In genomic region chr19:45078390-45079062, GRCh38 we compare ENCODE assay signal across 1 cellular context.
TF ChIP-seq lines count a peak whose summit lies in the region.

No MANE protein-coding gene starts in this region.

TF ChIP-seq in GM23338, 12 proteins besides CTCF, POLR2A, EP300 and RAD21 (continued from another document):
- TF ChIP-seq CREB1 (CRISPR knock-in tag; IDR thresholded peaks at IDR 0.05; ENCODE audit: low read depth) (no peak), EZH2phosphoT487 (IDR thresholded peaks at IDR 0.05; ENCODE audit: unreplicated experiment) (no peak), ZNF462 (CRISPR knock-in tag; IDR thresholded peaks at IDR 0.05) (no peak), NANOG (IDR thresholded peaks at IDR 0.05; ENCODE audit: borderline replicate concordance) (no peak), JUNB (IDR thresholded peaks at IDR 0.05; ENCODE audit: unreplicated experiment) (no peak), STAT1 (IDR thresholded peaks at IDR 0.05; ENCODE audit: unreplicated experiment) (no peak), POLR2AphosphoS5 (IDR thresholded peaks at IDR 0.05; ENCODE audit: low read depth) (no peak), ZNF331 (CRISPR knock-in tag; IDR thresholded peaks at IDR 0.05; ENCODE audit: low read depth) (no peak)
